31 cellular contexts compared by ENCODE assay signal in genomic region chr3:14680716-14681115, GRCh38. TPM values are rescaled to one million over a fixed set of nuclear protein-coding genes. Genes with fewer than 3 reads are reported as not detected.
DNase-seq lines count a peak whose midpoint lies in the region; ATAC-seq, FAIRE-seq and TF ChIP-seq lines count a peak whose summit lies in the region.
"Had no signal": no experiment of that assay in that cellular context is flagged by ENCODE, and none has a peak within 500 bp of the region (broad histone marks: within the 10 kb centered on the region; RNA-seq: fewer than 3 reads in every experiment).

No MANE protein-coding gene starts in this region.

- no peak for TF ChIP-seq CTCF in fibroblast of mammary gland (conservative IDR thresholded peaks at IDR 0.05; ENCODE audit: control insufficient read depth, insufficient read depth, low read depth, low read length)

- H3K4me3 ChIP-seq in SJCRH30, result no peak overlapping the region
- H3K4me3 ChIP-seq in fibroblast of mammary gland (ENCODE audit: control insufficient read depth, low read depth, low read length), result no peak overlapping the region
- no peak overlapping the region for H3K4me3 ChIP-seq in small intestine (ENCODE audit: low read depth in 1 of 2, low read length in 2 of 2)
- H3K4me3 ChIP-seq: coronary artery, neural progenitor cell, spleen, tibial nerve had no signal

- peaks cover 21% of the 10 kb centered on the region for H3K36me3 Mint-ChIP-seq in activated T-cell treated with anti-CD3 and anti-CD28 coated beads, Interleukin-2, amount 50 U/mL, for 4 hours (ENCODE audit: insufficient read depth)
- H3K36me3 Mint-ChIP-seq: brain, neural progenitor cell had no signal

- H3K36me3 ChIP-seq in SJCRH30 (no peaks in the 10 kb centered on the region), small intestine (ENCODE audit: control insufficient read depth in 2 of 2, insufficient read depth in 2 of 2, low read length in 2 of 2) (no peaks in the 10 kb centered on the region)
- H3K36me3 ChIP-seq: neural progenitor cell, spleen had no signal

- no peaks in the 10 kb centered on the region for H3K27me3 Mint-ChIP-seq in activated T-cell treated with anti-CD3 and anti-CD28 coated beads, Interleukin-2, amount 50 U/mL, for 4 hours (ENCODE audit: low read depth)
- H3K27me3 Mint-ChIP-seq: activated naive CD8-positive, alpha-beta T cell treated with anti-CD3 and anti-CD28 coated beads, Interleukin-2, amount 10 ng/mL, durations not matched to agents 7 days and 5 days; activated T-helper 17 cell treated with anti-CD3 and anti-CD28 coated beads, Interleukin-2, amount 50 U/mL, for 72 hours; brain had no signal

- H3K27ac ChIP-seq in SJCRH30, result no peak overlapping the region
- no peak overlapping the region for H3K27ac ChIP-seq in small intestine (ENCODE audit: low read depth in 1 of 2, low read length in 1 of 2)
- H3K27ac ChIP-seq: C4-2B, coronary artery, KMS-11, neural progenitor cell, spleen, tibial nerve, VCaP had no signal

- DNase-seq in ELR (ENCODE audit: low read depth) (peak; percentile 8), SJCRH30 (peak; percentile 30 to 54), fibroblast of mammary gland (ENCODE audit: low read depth) (peak; percentile 14), medulla oblongata (ENCODE audit: extremely low spot score) (peak; percentile 4), small intestine (no peak), SIG-M5 treated with dmso at 0.1 percent for 504 hours (lab: John Stamatoyannopoulos, UW; ENCODE audit: unreplicated experiment) (no peak)
- DNase-seq in activated T-cell treated with anti-CD3 and anti-CD28 coated beads, Interleukin-2, amount 50 U/mL, for 4 hours, result no peak
- DNase-seq: activated CD4-positive, alpha-beta T cell treated with anti-CD3 and anti-CD28 coated beads, Interleukin-2, amount 50 U/mL, for 1 hour; activated naive CD8-positive, alpha-beta T cell treated with anti-CD3 and anti-CD28 coated beads, Interleukin-2, amount 10 ng/mL, durations not matched to agents 7 days and 5 days; endodermal cell; immature natural killer cell; NCI-H187; NCI-H226; spleen; stimulated activated CD4-positive, alpha-beta T cell treated with anti-CD3 and anti-CD28 coated beads, Interleukin-4, amount 100 ng/mL, for 1 hour; stimulated activated naive CD4-positive, alpha-beta T cell had no signal

- no peak overlapping the region for H3K4me3 Mint-ChIP-seq in activated T-cell treated with anti-CD3 and anti-CD28 coated beads, Interleukin-2, amount 50 U/mL, for 4 hours
- H3K4me3 Mint-ChIP-seq: activated naive CD8-positive, alpha-beta T cell treated with anti-CD3 and anti-CD28 coated beads, Interleukin-2, amount 10 ng/mL, durations not matched to agents 7 days and 5 days; activated T-helper 17 cell treated with anti-CD3 and anti-CD28 coated beads, Interleukin-2, amount 50 U/mL, for 72 hours; brain; endodermal cell; immature natural killer cell; neural progenitor cell; T-helper 2 cell treated with Interferon-gamma antibody and Interleukin-4, amounts not matched to agents 5 μg/mL and 100 μg/mL, for 36 hours had no signal

- H3K4me1 Mint-ChIP-seq in activated T-cell treated with anti-CD3 and anti-CD28 coated beads, Interleukin-2, amount 50 U/mL, for 4 hours (ENCODE audit: low read depth), result no peaks in the 10 kb centered on the region
- H3K4me1 Mint-ChIP-seq: activated naive CD8-positive, alpha-beta T cell treated with anti-CD3 and anti-CD28 coated beads, Interleukin-2, amount 10 ng/mL, durations not matched to agents 7 days and 5 days; activated T-helper 17 cell treated with anti-CD3 and anti-CD28 coated beads, Interleukin-2, amount 50 U/mL, for 72 hours; brain; immature natural killer cell had no signal

- no peaks in the 10 kb centered on the region for H3K4me1 ChIP-seq in SJCRH30
- no peaks in the 10 kb centered on the region for H3K4me1 ChIP-seq in small intestine (ENCODE audit: control insufficient read depth in 2 of 2, insufficient read depth in 1 of 2, low read depth in 1 of 2, low read length in 1 of 2)
- H3K4me1 ChIP-seq: neural progenitor cell, spleen had no signal

- 48 to 64% (median 56%) methylated on average over 2 of the region's 2 CpGs for WGBS in small intestine, 3 donors

- H3K9me3 ChIP-seq in SJCRH30 (replicated peaks), result peaks cover 5% of the 10 kb centered on the region; the same call in 1 of the 2 replicates
- H3K9me3 ChIP-seq in small intestine (ENCODE audit: control insufficient read depth, low read depth), result no peaks in the 10 kb centered on the region

- FAIRE-seq in small intestine (lab: Jason Lieb, UNC), result no peak
- FAIRE-seq: RCC 7860 had no signal

- ATAC-seq in HG02870 (IDR thresholded peaks at IDR 0.05; ENCODE audit: unreplicated experiment), result no peak
- no peak for ATAC-seq in activated T-cell treated with anti-CD3 and anti-CD28 coated beads, Interleukin-2, amount 50 U/mL, for 4 hours
- ATAC-seq: activated T-helper 17 cell treated with anti-CD3 and anti-CD28 coated beads, Interleukin-2, amount 50 U/mL, for 72 hours; SK-N-SH treated with all-trans-retinoic acid at 6 μM for 48 hours had no signal

- H3K27me3 ChIP-seq in SJCRH30 (no peaks in the 10 kb centered on the region), small intestine (ENCODE audit: control insufficient read depth in 2 of 2, insufficient read depth in 2 of 2, low read length in 2 of 2) (no peaks in the 10 kb centered on the region)
- H3K27me3 ChIP-seq: neural progenitor cell, spleen, tibial nerve had no signal

- peaks cover 8% of the 10 kb centered on the region for H3K9me3 Mint-ChIP-seq in activated T-cell treated with anti-CD3 and anti-CD28 coated beads, Interleukin-2, amount 50 U/mL, for 4 hours
- H3K9me3 Mint-ChIP-seq: immature natural killer cell had no signal

RNA-seq across cellular contexts. Expression of gene C3orf20, which starts 5.8 kb away (rescaled TPM):
- not detected in 2 replicates for total RNA-seq in SJCRH30 (2014; rRNA removed; shearing (Covaris generic))
- under 1 TPM in 1 of 3 donors, not detected in 2; 0.07 TPM for polyA plus RNA-seq in small intestine
- total RNA-seq in activated T-cell treated with anti-CD3 and anti-CD28 coated beads, Interleukin-2, amount 50 U/mL, for 4 hours, result under 1 TPM in 2 of 3 donors, not detected in 1; 0.08 to 0.14 TPM
- total RNA-seq: endodermal cell, HT-29, lower leg skin, mucosa of gallbladder, tibial nerve had no signal
- polyA plus RNA-seq: immature natural killer cell, spleen had no signal

RNA-seq across cellular contexts. Expression of gene CCDC174, which starts 29.2 kb away (rescaled TPM):
- total RNA-seq in SJCRH30 (2014; rRNA removed; shearing (Covaris generic)), result 11.4 and 16.6 TPM in 2 replicates
- 10 to 100 TPM; 15.3 to 19.0 (median 18.6) TPM for polyA plus RNA-seq in small intestine
- total RNA-seq in activated T-cell treated with anti-CD3 and anti-CD28 coated beads, Interleukin-2, amount 50 U/mL, for 4 hours, result 10 to 100 TPM; 13.7 to 18.2 (median 15.4) TPM

Comparison
In these comparisons a context has a peak if more than half of its experiments do, and no peak if none do; other contexts are left out.
1. DNase-seq: peak in ELR (single experiment), SJCRH30 (2 of 2), fibroblast of mammary gland (single experiment) and medulla oblongata (single experiment); none in small intestine (single experiment), SIG-M5 treated with dmso at 0.1 percent for 504 hours (single experiment) and activated T-cell treated with anti-CD3 and anti-CD28 coated beads, Interleukin-2, amount 50 U/mL, for 4 hours (single experiment).